Comparison of ENCODE assay signal across 9 cellular contexts in genomic region chr12:52307836-52308806, GRCh38. TPM values are rescaled to one million over a fixed set of nuclear protein-coding genes. Genes with fewer than 3 reads are reported as not detected.
A peak's percentile ranks its signal among the peaks of the same experiment; 100 is the strongest.
DNase-seq lines count a peak whose midpoint lies in the region; ATAC-seq and TF ChIP-seq lines count a peak whose summit lies in the region.
"Had no signal": no experiment of that assay in that cellular context is flagged by ENCODE, and none has a peak within 500 bp of the region (broad histone marks: within the 10 kb centered on the region; RNA-seq: fewer than 3 reads in every experiment).

No MANE protein-coding gene starts in this region.

- DNase-seq in AG08396 (ENCODE audit: low spot score) (peak; percentile 77), dorsolateral prefrontal cortex (peak; percentile 58 to 87 (median 71)), right lobe of liver (peak in 2 of 3 donors; percentile 48 to 60)
- DNase-seq in T-helper 2 cell treated with Interferon-gamma antibody and Interleukin-4, amounts not matched to agents 5 μg/mL and 100 μg/mL, for 36 hours (ENCODE audit: low spot score) = peak; percentile 54
- DNase-seq in stimulated activated CD8-positive, alpha-beta memory T cell treated with anti-CD3 and anti-CD28 coated beads, Interleukin-2, amount 100 ng/mL, for 1 hour (ENCODE audit: low read depth in 2 of 2) = peak; percentile 4 to 14

- peak in 43 of 56 donors; percentile 3 to 58 (median 32) for TF ChIP-seq CTCF in dorsolateral prefrontal cortex (IDR thresholded peaks at IDR 0.05 in 54 of 56, conservative IDR thresholded peaks at IDR 0.05 in 2 of 56; ENCODE audit: low read depth in 1 of 56, partially characterized antibody in 56 of 56)
- no peak for TF ChIP-seq CTCF in right lobe of liver (IDR thresholded peaks at IDR 0.05)

- no peaks in the 10 kb centered on the region for H3K36me3 Mint-ChIP-seq in T-helper 2 cell treated with Interferon-gamma antibody and Interleukin-4, amounts not matched to agents 5 μg/mL and 100 μg/mL, for 36 hours (ENCODE audit: low read depth)

- peaks cover 14% of the 10 kb centered on the region for H3K4me1 Mint-ChIP-seq in T-helper 2 cell treated with Interferon-gamma antibody and Interleukin-4, amounts not matched to agents 5 μg/mL and 100 μg/mL, for 36 hours (ENCODE audit: low read depth)

- ATAC-seq in HG02885 (IDR thresholded peaks at IDR 0.05; ENCODE audit: poor library complexity, unreplicated experiment) (peak; percentile 51), right lobe of liver (peak; percentile 71 to 80 (median 72)), HG03175 (IDR thresholded peaks at IDR 0.05; ENCODE audit: unreplicated experiment) (no peak), HG02973 (IDR thresholded peaks at IDR 0.05; ENCODE audit: unreplicated experiment) (no peak)

- 8% methylated on average over 6 of the region's 71 CpGs for WGBS in right lobe of liver (ENCODE audit: insufficient coverage, low coverage, low lambda C conversion rate, missing lambda C conversion rate)

- H3K27me3 ChIP-seq in dorsolateral prefrontal cortex = peaks cover 0 to 3% (median 0%) of the 10 kb centered on the region in 45 donors
- H3K27me3 ChIP-seq in right lobe of liver = peaks cover 0 to 6% of the 10 kb centered on the region in 2 donors

- H3K27ac ChIP-seq in dorsolateral prefrontal cortex (peak overlapping the region in 57 of 59 donors; percentile 18 to 86 (median 73)), right lobe of liver (no peak overlapping the region)
- H3K27ac ChIP-seq: neutrophil had no signal

- H3K27ac Mint-ChIP-seq in T-helper 2 cell treated with Interferon-gamma antibody and Interleukin-4, amounts not matched to agents 5 μg/mL and 100 μg/mL, for 36 hours = no peak overlapping the region

- no peaks in the 10 kb centered on the region for H3K9me3 ChIP-seq in right lobe of liver
- H3K9me3 ChIP-seq: neutrophil had no signal

- peaks cover 0 to 3% (median 0%) of the 10 kb centered on the region in 4 donors for H3K4me1 ChIP-seq in right lobe of liver

- no peaks in the 10 kb centered on the region for H3K36me3 ChIP-seq in right lobe of liver
- H3K36me3 ChIP-seq: neutrophil had no signal

- no peaks in the 10 kb centered on the region for H3K9me3 Mint-ChIP-seq in T-helper 2 cell treated with Interferon-gamma antibody and Interleukin-4, amounts not matched to agents 5 μg/mL and 100 μg/mL, for 36 hours

- intact Hi-C loops in dorsolateral prefrontal cortex (cut with DNase I) = no loop called here
- intact Hi-C loops in right lobe of liver (cut with DNase I) = no loop called here

- TF ChIP-seq POLR2A in right lobe of liver (IDR thresholded peaks at IDR 0.05) = no peak

- peak overlapping the region; percentile 69 for H3K4me3 Mint-ChIP-seq in T-helper 2 cell treated with Interferon-gamma antibody and Interleukin-4, amounts not matched to agents 5 μg/mL and 100 μg/mL, for 36 hours

- H3K4me3 ChIP-seq in dorsolateral prefrontal cortex (peak overlapping the region; percentile 32 to 75 (median 58)), right lobe of liver (peak overlapping the region in 2 of 3 donors; percentile 1 to 22)

- H3K27me3 Mint-ChIP-seq in T-helper 2 cell treated with Interferon-gamma antibody and Interleukin-4, amounts not matched to agents 5 μg/mL and 100 μg/mL, for 36 hours (ENCODE audit: low read depth) = peaks cover 57% of the 10 kb centered on the region

RNA-seq across cellular contexts. Expression of gene KRT83, which starts 13.1 kb away (rescaled TPM):
- total RNA-seq in dorsolateral prefrontal cortex (1 to 10 TPM in 12 of 120 experiments, under 1 TPM in 72, not detected in 36; 0.22 to 2.9 (median 0.56) TPM), right lobe of liver (not detected)

RNA-seq across cellular contexts. Expression of gene KRT81, which starts 16.8 kb away (rescaled TPM):
- 1 to 10 TPM in 14 of 120 experiments, under 1 TPM in 80, not detected in 26; 0.20 to 2.7 (median 0.59) TPM for total RNA-seq in dorsolateral prefrontal cortex
- under 1 TPM in 1 of 6 experiments, not detected in 5; 0.13 TPM for total RNA-seq in right lobe of liver

RNA-seq across cellular contexts. Expression of gene KRT86, which starts 33.7 kb away (rescaled TPM):
- total RNA-seq in dorsolateral prefrontal cortex (1 to 10 TPM in 3 of 120 experiments, under 1 TPM in 82, not detected in 35; 0.21 to 1.3 (median 0.44) TPM), right lobe of liver (not detected)

RNA-seq across cellular contexts. Expression of gene KRT85, which starts 59.2 kb away (rescaled TPM):
- total RNA-seq in dorsolateral prefrontal cortex (not detected), right lobe of liver (not detected)

Comparison
In these comparisons a context has a peak if more than half of its experiments do, and no peak if none do; other contexts are left out.
1. DNase-seq: peak in every context shown above with its lines; median percentile 77 in AG08396; 71 in dorsolateral prefrontal cortex; 54 in T-helper 2 cell treated with Interferon-gamma antibody and Interleukin-4, amounts not matched to agents 5 μg/mL and 100 μg/mL, for 36 hours; 54 in right lobe of liver; 9 in stimulated activated CD8-positive, alpha-beta memory T cell treated with anti-CD3 and anti-CD28 coated beads, Interleukin-2, amount 100 ng/mL, for 1 hour.
2. ATAC-seq: peak in HG02885 (single experiment) and right lobe of liver (4 of 4); none in HG03175 (single experiment) and HG02973 (single experiment).
3. H3K27ac ChIP-seq: peak in dorsolateral prefrontal cortex (57 of 59); none in right lobe of liver (0 of 3).
4. CTCF ChIP-seq: peak in dorsolateral prefrontal cortex (43 of 56); none in right lobe of liver (0 of 4).